In the genomic region with DNA sequence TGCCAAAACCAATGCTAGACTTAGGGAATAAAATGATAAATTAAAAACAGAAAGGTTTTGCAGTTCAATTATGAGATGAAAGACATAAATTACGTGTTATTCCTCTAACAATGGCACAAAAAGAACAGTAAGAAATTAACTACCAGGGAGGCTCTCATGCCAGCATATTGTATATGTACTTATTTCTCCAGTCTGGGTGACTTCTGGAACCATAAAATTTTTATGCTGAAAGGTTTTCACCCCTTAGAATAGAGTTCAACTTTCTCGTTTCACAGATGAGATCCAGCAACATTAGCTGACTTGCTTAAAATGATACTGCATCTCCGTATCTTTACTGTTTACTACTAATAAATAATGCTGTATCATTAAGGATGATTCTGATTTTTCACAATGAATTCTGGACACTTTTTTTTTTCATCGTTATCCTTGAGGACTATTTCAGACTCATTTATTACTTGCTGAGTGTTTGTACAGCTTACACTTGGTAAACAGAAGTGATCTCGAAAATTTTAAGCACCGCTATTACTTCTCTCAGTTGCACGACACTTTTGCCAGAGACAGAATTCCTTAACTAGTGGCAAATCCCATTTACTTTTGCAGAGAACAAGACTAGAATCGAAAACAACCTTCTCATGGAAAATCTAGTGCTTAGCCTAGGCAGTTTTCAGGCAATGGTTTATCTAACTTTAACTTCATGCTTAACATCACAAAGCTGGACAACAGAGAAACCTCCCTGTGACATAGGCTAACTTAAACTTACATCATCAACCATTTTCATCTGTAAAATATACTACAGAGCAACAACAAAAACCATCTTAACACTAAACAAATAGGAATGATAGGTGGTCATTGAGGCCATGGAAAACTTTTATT, we compare ENCODE assay signal across 9 cellular contexts. TPM values are rescaled to one million over a fixed set of nuclear protein-coding genes. Genes with fewer than 3 reads are reported as not detected.
DNase-seq lines count a peak whose midpoint lies in the region; ATAC-seq and TF ChIP-seq lines count a peak whose summit lies in the region.
"Had no signal": no experiment of that assay in that cellular context is flagged by ENCODE, and none has a peak within 500 bp of the region (broad histone marks: within the 10 kb centered on the region; RNA-seq: fewer than 3 reads in every experiment).

No MANE protein-coding gene starts in this region.

- H3K27ac ChIP-seq in esophagus muscularis mucosa (replicated peaks in 1 of 4) (peak overlapping the region; percentile 70 to 78 (median 74)), rectal smooth muscle tissue (ENCODE audit: low read depth, low read length) (no peak overlapping the region)

- H3K9ac ChIP-seq in NT2/D1 (ENCODE audit: insufficient read length, low read depth) (peak overlapping the region; percentile 69), rectal smooth muscle tissue (ENCODE audit: low read length) (no peak overlapping the region)

- no peak for TF ChIP-seq EP300 in esophagus muscularis mucosa (IDR thresholded peaks at IDR 0.05)

- H3K4me1 ChIP-seq in NT2/D1 (ENCODE audit: insufficient read depth, insufficient read length) (peaks cover 2% of the 10 kb centered on the region), esophagus muscularis mucosa (peaks cover 43 to 59% (median 54%) of the 10 kb centered on the region in 4 donors), rectal smooth muscle tissue (ENCODE audit: control insufficient read depth, insufficient read depth, low read length) (peaks cover 32% of the 10 kb centered on the region)

- H3K9me3 ChIP-seq in NT2/D1 (ENCODE audit: insufficient read depth, low read length) (no peaks in the 10 kb centered on the region), esophagus muscularis mucosa (no peaks in the 10 kb centered on the region)

- intact Hi-C loops in esophagus muscularis mucosa (cut with DNase I): loop anchor here (10.0 kb wide), 1 partner anchor 231 kb away; the partner anchor contains the start of gene DENR

- no peak for TF ChIP-seq CTCF in esophagus muscularis mucosa (IDR thresholded peaks at IDR 0.05)

- H3K27me3 ChIP-seq in NT2/D1 (ENCODE audit: insufficient read depth, insufficient read length) (no peaks in the 10 kb centered on the region), esophagus muscularis mucosa (no peaks in the 10 kb centered on the region), rectal smooth muscle tissue (ENCODE audit: control insufficient read depth, insufficient read depth, low read length) (no peaks in the 10 kb centered on the region)

- WGBS in esophagus muscularis mucosa: 11% methylated on average over 8 of the region's 8 CpGs

- peaks cover 66% of the 10 kb centered on the region for H3K36me3 ChIP-seq in NT2/D1 (ENCODE audit: insufficient read depth, insufficient read length, low read length)
- peaks cover 30 to 43% (median 33%) of the 10 kb centered on the region in 4 donors for H3K36me3 ChIP-seq in esophagus muscularis mucosa
- peaks cover 14% of the 10 kb centered on the region for H3K36me3 ChIP-seq in rectal smooth muscle tissue (ENCODE audit: control insufficient read depth, insufficient read depth, low read length)

- no peak for ATAC-seq in GM18502 (IDR thresholded peaks at IDR 0.05; ENCODE audit: poor library complexity, unreplicated experiment)

- H3K4me3 ChIP-seq in GM08714 (ENCODE audit: low read length) (peak overlapping the region; percentile 99), NT2/D1 (ENCODE audit: insufficient read length, low read depth) (peak overlapping the region; percentile 56), esophagus muscularis mucosa (peak overlapping the region; percentile 70 to 87 (median 79)), rectal smooth muscle tissue (ENCODE audit: low read length) (peak overlapping the region; percentile 48)

- DNase-seq in NT2/D1 (ENCODE audit: low read depth, low spot score): no peak
- DNase-seq in esophagus muscularis mucosa (ENCODE audit: extremely low spot score): no peak
- no peak for DNase-seq in AG08396 (ENCODE audit: low spot score)
- DNase-seq in RPMI8226: no peak
- no peak for DNase-seq in GOT3 (lab: John Stamatoyannopoulos, UW)
- DNase-seq: SW 1271 had no signal

- no peak for TF ChIP-seq POLR2A in esophagus muscularis mucosa (IDR thresholded peaks at IDR 0.05; ENCODE audit: low read depth)

RNA-seq across cellular contexts. Expression of gene RSRC2, which starts 2.7 kb away (rescaled TPM):
- total RNA-seq in esophagus muscularis mucosa: 10 to 100 TPM; 46.5 to 68.9 (median 48.6) TPM

RNA-seq across cellular contexts. Expression of gene KNTC1, which starts 3.0 kb away (rescaled TPM):
- total RNA-seq in esophagus muscularis mucosa: 10 to 100 TPM in 1 of 4 donors, 1 to 10 TPM in 3; 4.3 to 11.2 (median 6.3) TPM

RNA-seq across cellular contexts. Expression of gene ZCCHC8, which starts 23.4 kb away (rescaled TPM):
- total RNA-seq in esophagus muscularis mucosa: 10 to 100 TPM; 12.1 to 19.1 (median 14.1) TPM

Comparison
In these comparisons a context has a peak if more than half of its experiments do, and no peak if none do; other contexts are left out.
1. H3K4me3 ChIP-seq: peak in every context shown above with its lines; median percentile 99 in GM08714; 79 in esophagus muscularis mucosa; 56 in NT2/D1; 48 in rectal smooth muscle tissue.